Comparison of ENCODE assay signal across 8 cellular contexts in the genomic region with DNA sequence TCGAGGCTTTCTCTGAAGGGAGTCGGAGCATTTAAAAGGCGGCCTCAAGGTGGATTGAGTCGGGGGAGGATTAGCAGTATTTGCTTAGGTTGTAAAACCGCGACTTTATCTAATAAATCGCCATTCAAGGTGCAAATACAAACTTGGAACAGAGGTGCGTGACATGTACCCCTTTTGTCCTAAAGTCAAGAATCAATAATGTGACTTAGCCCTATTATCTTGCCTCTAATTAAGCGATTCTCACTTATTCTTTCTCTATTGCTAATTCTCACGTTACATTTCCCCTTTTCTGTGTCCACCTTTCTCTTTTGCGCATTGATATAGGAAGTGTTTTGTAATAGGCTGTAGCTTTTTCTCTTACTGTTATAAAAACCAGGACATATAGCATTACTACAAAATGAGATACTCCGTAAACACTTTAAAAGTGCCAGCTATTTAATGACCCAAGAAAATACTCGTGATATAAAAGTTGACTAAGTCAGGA. TPM values are rescaled to one million over a fixed set of nuclear protein-coding genes. Genes with fewer than 3 reads are reported as not detected.
A peak's percentile ranks its signal among the peaks of the same experiment; 100 is the strongest.
DNase-seq lines count a peak whose midpoint lies in the region; ATAC-seq and TF ChIP-seq lines count a peak whose summit lies in the region.

No MANE protein-coding gene starts in this region.

- no peak for DNase-seq in CD8-positive, alpha-beta T cell
- DNase-seq in OCI-M1 (lab: John Stamatoyannopoulos, UW) (peak; percentile 79), foreskin fibroblast (no peak), suprapubic skin (ENCODE audit: low spot score in 2 of 2) (no peak), T-helper 1 cell (no peak), RKO (ENCODE audit: low spot score) (no peak)
- DNase-seq in central memory CD4-positive, alpha-beta T cell, result no peak

- intact Hi-C loops in CD8-positive, alpha-beta T cell (cut with DNase I, micrococcal nuclease), result loop anchor here (1.0 to 2.0 kb wide), 6 partner anchors 12 to 1824 kb away; a partner anchor contains a TSS

- peak overlapping the region; percentile 65 for H3K4me3 ChIP-seq in CD8-positive, alpha-beta T cell (ENCODE audit: low read depth, low read length)
- H3K4me3 ChIP-seq in foreskin fibroblast (ENCODE audit: low read depth in 1 of 2, low read length in 2 of 2) (peak overlapping the region; percentile 91 to 97), suprapubic skin (peak overlapping the region; percentile 93)

- peaks cover 43% of the 10 kb centered on the region for H3K4me1 ChIP-seq in CD8-positive, alpha-beta T cell (ENCODE audit: insufficient read depth, low read length)
- peaks cover 49% of the 10 kb centered on the region for H3K4me1 ChIP-seq in suprapubic skin

- TF ChIP-seq POLR2A in suprapubic skin (IDR thresholded peaks at IDR 0.05), result no peak

- no peak overlapping the region for H3K27ac Mint-ChIP-seq in CD8-positive, alpha-beta T cell

- peak overlapping the region; percentile 72 for H3K27ac ChIP-seq in CD8-positive, alpha-beta T cell (ENCODE audit: low read depth, low read length)
- H3K27ac ChIP-seq in suprapubic skin, result peak overlapping the region; percentile 90

- peaks cover 8% of the 10 kb centered on the region for H3K36me3 Mint-ChIP-seq in CD8-positive, alpha-beta T cell

- peaks cover 41% of the 10 kb centered on the region for H3K4me1 Mint-ChIP-seq in CD8-positive, alpha-beta T cell (ENCODE audit: low read depth)

- TF ChIP-seq EP300 in suprapubic skin (IDR thresholded peaks at IDR 0.05), result no peak

- CTCF ChIA-PET in CD8-positive, alpha-beta T cell (lab: Charles Lee), result interaction anchor here (1.0 to 2.2 kb wide), 4 partner anchors 15 to 74 kb away, joined by 3 to 6 read pairs (median 4); no protein-coding TSS in a partner anchor

- H3K27me3 ChIP-seq in CD8-positive, alpha-beta T cell (ENCODE audit: insufficient read depth, low read length), result no peaks in the 10 kb centered on the region
- no peaks in the 10 kb centered on the region for H3K27me3 ChIP-seq in suprapubic skin

- POLR2A ChIA-PET in CD8-positive, alpha-beta T cell (lab: Charles Lee), result interaction anchor here (0.7 to 3.2 kb wide), 7 partner anchors 15 to 1764 kb away, joined by 3 to 12 read pairs (median 6); a partner anchor contains a TSS

- H3K27me3 Mint-ChIP-seq in CD8-positive, alpha-beta T cell (ENCODE audit: low read depth), result no peaks in the 10 kb centered on the region

- no peaks in the 10 kb centered on the region for H3K36me3 ChIP-seq in CD8-positive, alpha-beta T cell (ENCODE audit: insufficient read depth, low read length)
- H3K36me3 ChIP-seq in suprapubic skin, result no peaks in the 10 kb centered on the region

- WGBS in suprapubic skin, result 2% methylated on average over 13 of the region's 13 CpGs

- H3K4me3 Mint-ChIP-seq in CD8-positive, alpha-beta T cell, result no peak overlapping the region

- ATAC-seq in CD8-positive, alpha-beta T cell, result no peak
- ATAC-seq in GM21529 (IDR thresholded peaks at IDR 0.05; ENCODE audit: unreplicated experiment), result peak; percentile 7

- no peaks in the 10 kb centered on the region for H3K9me3 ChIP-seq in CD8-positive, alpha-beta T cell (ENCODE audit: low read length)
- H3K9me3 ChIP-seq in suprapubic skin, result no peaks in the 10 kb centered on the region

- no peaks in the 10 kb centered on the region for H3K9me3 Mint-ChIP-seq in CD8-positive, alpha-beta T cell

- TF ChIP-seq CTCF in CD8-positive, alpha-beta T cell (IDR thresholded peaks at IDR 0.05), result no peak
- TF ChIP-seq CTCF in foreskin fibroblast (IDR thresholded peaks at IDR 0.05; ENCODE audit: low read depth, low read length) (no peak), suprapubic skin (IDR thresholded peaks at IDR 0.05) (no peak)

RNA-seq across cellular contexts. Expression of a gene that starts 0.6 kb away (rescaled TPM):
- total RNA-seq in CD8-positive, alpha-beta T cell, result 10 to 100 TPM; 19.4 to 27.1 TPM
- total RNA-seq in suprapubic skin, result 10 to 100 TPM; 30.5 to 50.0 (median 38.2) TPM

RNA-seq across cellular contexts. Expression of a gene that starts 41.6 kb away (rescaled TPM):
- 100 to 1,000 TPM; 221 to 229 TPM for total RNA-seq in CD8-positive, alpha-beta T cell
- 100 to 1,000 TPM; 110 to 303 (median 209) TPM for total RNA-seq in suprapubic skin
